ENCODE assay signal across 9 cellular contexts in the genomic region with DNA sequence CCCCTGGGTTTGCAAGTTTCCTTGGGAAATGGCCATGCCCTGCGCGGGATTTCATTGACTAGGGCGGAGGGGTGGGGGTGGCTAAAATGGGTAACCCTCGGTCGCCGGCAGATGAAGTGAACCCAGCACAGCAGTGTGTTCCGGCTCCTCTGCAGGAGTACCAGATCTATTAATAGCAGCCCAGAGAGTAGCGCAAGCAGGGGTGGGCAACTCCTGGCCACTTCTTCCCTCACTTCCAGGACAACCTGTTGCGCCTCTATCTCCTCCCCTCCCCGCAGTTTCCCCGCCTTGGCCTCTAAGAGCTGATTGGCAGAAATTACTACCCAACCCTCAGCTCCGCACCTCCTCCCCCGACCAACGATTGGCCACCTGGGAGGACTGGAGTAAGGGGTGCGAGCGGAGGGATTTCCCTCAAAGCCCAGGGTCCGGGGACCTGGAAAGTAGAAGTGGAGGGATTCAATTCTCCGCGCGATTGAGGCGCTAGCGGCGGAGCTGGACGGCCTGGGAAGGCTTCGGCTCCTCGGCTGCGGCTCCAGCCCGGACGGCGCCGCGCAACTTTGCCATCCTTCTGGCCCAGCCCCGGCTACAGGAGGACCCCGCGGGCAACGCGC. TPM values are rescaled to one million over a fixed set of nuclear protein-coding genes. Genes with fewer than 3 reads are reported as not detected.
DNase-seq lines count a peak whose midpoint lies in the region; ATAC-seq and TF ChIP-seq lines count a peak whose summit lies in the region.
"Had no signal": no experiment of that assay in that cellular context is flagged by ENCODE, and none has a peak within 500 bp of the region (broad histone marks: within the 10 kb centered on the region; RNA-seq: fewer than 3 reads in every experiment).

TSS of gene FREM2 (plus strand) at position 443 of the 611 bp plus-strand sequence. CDS start 268 bp downstream, outside the sequence.

- TF ChIP-seq EP300 in tibial nerve (IDR thresholded peaks at IDR 0.05): peak in 1 of 2 donors; percentile 44

- ATAC-seq in HG02885 (IDR thresholded peaks at IDR 0.05; ENCODE audit: poor library complexity, unreplicated experiment): no peak

- POLR2A ChIA-PET in activated CD4-positive, alpha-beta memory T cell treated with anti-CD3 and anti-CD28 coated beads for 36 hours (lab: Charles Lee): no interaction called here

- intact Hi-C loops in colonic mucosa (cut with DNase I): no loop called here
- intact Hi-C loops in activated CD4-positive, alpha-beta memory T cell treated with anti-CD3 and anti-CD28 coated beads for 36 hours (cut with micrococcal nuclease): loop anchor here (1.0 kb wide), 1 partner anchor 186 kb away; no protein-coding TSS in a partner anchor

- no peak within 1 kb of the TSS for H3K27ac Mint-ChIP-seq in activated CD4-positive, alpha-beta memory T cell treated with anti-CD3 and anti-CD28 coated beads for 36 hours
- H3K27ac Mint-ChIP-seq: IgD-negative memory B cell had no signal

- peak; percentile 90 for DNase-seq in H7
- peak; percentile 19 for DNase-seq in NCI-H460 (ENCODE audit: extremely low read depth, low read depth)
- DNase-seq in colonic mucosa: peak; percentile 79
- no peak for DNase-seq in tibial nerve (ENCODE audit: low spot score in 2 of 2)
- no peak for DNase-seq in activated CD4-positive, alpha-beta memory T cell treated with anti-CD3 and anti-CD28 coated beads for 36 hours
- no peak for DNase-seq in GOT3 (lab: John Stamatoyannopoulos, UW)

- H3K4me1 Mint-ChIP-seq in activated CD4-positive, alpha-beta memory T cell treated with anti-CD3 and anti-CD28 coated beads for 36 hours (ENCODE audit: low read depth): no peaks in the 10 kb centered on the region

- TF ChIP-seq RAD21 in liver (IDR thresholded peaks at IDR 0.05): no peak

- no peaks in the 10 kb centered on the region; the same call in none of the 2 replicates for H3K36me3 ChIP-seq in H7 (replicated peaks; ENCODE audit: control insufficient read depth, insufficient read depth, low read length)
- no peaks in the 10 kb centered on the region for H3K36me3 ChIP-seq in colonic mucosa
- no peaks in the 10 kb centered on the region for H3K36me3 ChIP-seq in liver (ENCODE audit: control insufficient read depth in 4 of 4, insufficient read depth in 3 of 4, low read depth in 1 of 4, low read length in 3 of 4)
- peaks cover 0 to 26% (median 0%) of the 10 kb centered on the region in 3 donors for H3K36me3 ChIP-seq in tibial nerve

- TF ChIP-seq CTCF in colonic mucosa (IDR thresholded peaks at IDR 0.05): no peak
- no peak for TF ChIP-seq CTCF in liver (IDR thresholded peaks at IDR 0.05; ENCODE audit: low read depth, low read length, missing input control)
- TF ChIP-seq CTCF in tibial nerve (IDR thresholded peaks at IDR 0.05): no peak

- WGBS in liver: under 1% methylated on average over 37 of the region's 37 CpGs
- WGBS in tibial nerve, 2 donors: 0 to 1% methylated on average over 23 to 33 of the region's 37 CpGs

- no peak within 1 kb of the TSS for H3K27ac ChIP-seq in colonic mucosa
- H3K27ac ChIP-seq in liver (ENCODE audit: low read depth in 1 of 2, low read length in 2 of 2): no peak within 1 kb of the TSS
- H3K27ac ChIP-seq in tibial nerve: peak within 1 kb of the TSS in 2 of 4 donors; percentile 42 to 71

- TF ChIP-seq POLR2A in tibial nerve (IDR thresholded peaks at IDR 0.05): no peak

- peaks cover 17% of the 10 kb centered on the region for H3K27me3 ChIP-seq in H7 (ENCODE audit: control insufficient read depth, insufficient read depth, low read length)
- no peaks in the 10 kb centered on the region for H3K27me3 ChIP-seq in colonic mucosa
- H3K27me3 ChIP-seq in liver (ENCODE audit: control insufficient read depth in 4 of 4, insufficient read depth in 4 of 4, low read length in 3 of 4): peaks cover 0 to 4% (median 1%) of the 10 kb centered on the region in 4 donors
- peaks cover 0 to 15% of the 10 kb centered on the region in 2 donors for H3K27me3 ChIP-seq in tibial nerve

- no peaks in the 10 kb centered on the region for H3K4me1 ChIP-seq in colonic mucosa
- H3K4me1 ChIP-seq in liver (ENCODE audit: control insufficient read depth in 4 of 4, insufficient read depth in 4 of 4, low read length in 3 of 4): peaks cover 3 to 29% (median 25%) of the 10 kb centered on the region in 4 donors
- peaks cover 0 to 26% (median 0%) of the 10 kb centered on the region in 4 donors for H3K4me1 ChIP-seq in tibial nerve

- H3K4me3 ChIP-seq in H7 (ENCODE audit: insufficient read depth, low read depth, low read length) (peak within 1 kb of the TSS; percentile 85), colonic mucosa (peak within 1 kb of the TSS; percentile 53), liver (ENCODE audit: low read depth in 1 of 3, low read length in 3 of 3) (peak within 1 kb of the TSS; percentile 20 to 61 (median 55)), tibial nerve (peak within 1 kb of the TSS; percentile 40 to 59 (median 44))

- H3K4me3 Mint-ChIP-seq in activated CD4-positive, alpha-beta memory T cell treated with anti-CD3 and anti-CD28 coated beads for 36 hours: no peak within 1 kb of the TSS

- H3K36me3 Mint-ChIP-seq in activated CD4-positive, alpha-beta memory T cell treated with anti-CD3 and anti-CD28 coated beads for 36 hours: no peaks in the 10 kb centered on the region
- H3K36me3 Mint-ChIP-seq: IgD-negative memory B cell had no signal

- H3K9ac ChIP-seq in colonic mucosa (ENCODE audit: low read depth in 2 of 2, low read length in 2 of 2) (no peak within 1 kb of the TSS), liver (ENCODE audit: low read depth in 1 of 2, low read length in 2 of 2) (no peak within 1 kb of the TSS)

- peaks cover 22% of the 10 kb centered on the region for H3K27me3 Mint-ChIP-seq in activated CD4-positive, alpha-beta memory T cell treated with anti-CD3 and anti-CD28 coated beads for 36 hours

- no peaks in the 10 kb centered on the region for H3K9me3 Mint-ChIP-seq in activated CD4-positive, alpha-beta memory T cell treated with anti-CD3 and anti-CD28 coated beads for 36 hours

- CTCF ChIA-PET in activated CD4-positive, alpha-beta memory T cell treated with anti-CD3 and anti-CD28 coated beads for 36 hours (lab: Charles Lee): no interaction called here

- H3K9me3 ChIP-seq in colonic mucosa: no peaks in the 10 kb centered on the region
- no peaks in the 10 kb centered on the region for H3K9me3 ChIP-seq in liver (ENCODE audit: control insufficient read depth in 4 of 4, low read length in 3 of 4)
- H3K9me3 ChIP-seq in tibial nerve: no peaks in the 10 kb centered on the region

TF ChIP-seq in liver, 16 proteins besides CTCF, POLR2A, EP300 and RAD21:
- TF ChIP-seq ATF3 (IDR thresholded peaks at IDR 0.05): no peak
- TF ChIP-seq FOXA1 (IDR thresholded peaks at IDR 0.05): no peak
- TF ChIP-seq GABPA (IDR thresholded peaks at IDR 0.05 in 1 of 2, conservative IDR thresholded peaks at IDR 0.05 in 1 of 2): no peak
- no peak for TF ChIP-seq FOXA2 (IDR thresholded peaks at IDR 0.05)
- no peak for TF ChIP-seq ZBTB33 (IDR thresholded peaks at IDR 0.05)
- TF ChIP-seq, protein P1, sequence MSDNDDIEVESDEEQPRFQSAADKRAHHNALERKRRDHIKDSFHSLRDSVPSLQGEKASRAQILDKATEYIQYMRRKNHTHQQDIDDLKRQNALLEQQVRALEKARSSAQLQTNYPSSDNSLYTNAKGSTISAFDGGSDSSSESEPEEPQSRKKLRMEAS (IDR thresholded peaks at IDR 0.05): no peak

RNA-seq across cellular contexts. Expression of gene FREM2, which starts in this region (rescaled TPM):
- total RNA-seq in H7 (2014; rRNA removed; shearing (Covaris generic)): 6.0 and 10.8 TPM in 2 replicates
- 0.17 and 0.37 TPM in 2 replicates for total RNA-seq in NCI-H460 (2014; rRNA removed; shearing (Covaris generic))
- polyA plus RNA-seq in NCI-H460 (2014; cell fraction: nucleus; rRNA removed): 0.03 and 0.12 TPM in 2 replicates
- total RNA-seq in colonic mucosa: 1 to 10 TPM in 1 of 2 donors, under 1 TPM in 1; 0.86 to 1.1 TPM
- total RNA-seq in liver: 1 to 10 TPM in 1 of 2 donors, under 1 TPM in 1; 0.42 to 1.7 TPM
- polyA plus RNA-seq in liver: under 1 TPM; 0.17 to 0.32 TPM
- total RNA-seq in tibial nerve: 10 to 100 TPM; 10.8 to 18.0 (median 12.7) TPM
- total RNA-seq in activated CD4-positive, alpha-beta memory T cell treated with anti-CD3 and anti-CD28 coated beads for 36 hours: not detected
- polyA plus RNA-seq: IgD-negative memory B cell had no signal

Comparison
In these comparisons a context has a peak if more than half of its experiments do, and no peak if none do; other contexts are left out.
1. Peak in DNase-seq in NCI-H460; RNA of the gene not detected or under 1 TPM.
2. DNase-seq: peak in H7 (single experiment) and colonic mucosa (single experiment); none in tibial nerve (0 of 2), activated CD4-positive, alpha-beta memory T cell treated with anti-CD3 and anti-CD28 coated beads for 36 hours (single experiment) and GOT3 (single experiment).
3. Peak in every context shown above with its lines, with median percentiles within 50 percentile points of each other: H3K4me3 ChIP-seq.